In genomic region chr6:70506321-70506720, GRCh38 we compare ENCODE assay signal across 31 cellular contexts.
"Had no signal": no experiment of that assay in that cellular context is flagged by ENCODE, and none has a peak within 500 bp of the region (broad histone marks: within the 10 kb centered on the region; RNA-seq: fewer than 3 reads in every experiment).

No MANE protein-coding gene starts in this region.

- H3K4me3 ChIP-seq: ascending aorta, breast epithelium, cardiac muscle cell, esophagus squamous epithelium, gastroesophageal sphincter, heart right ventricle had no signal

- H3K4me1 ChIP-seq: ascending aorta, breast epithelium, esophagus squamous epithelium, gastroesophageal sphincter, heart right ventricle had no signal

- H3K27me3 ChIP-seq: ascending aorta, breast epithelium, cardiac muscle cell, esophagus squamous epithelium, gastroesophageal sphincter, heart right ventricle had no signal

- H3K27ac ChIP-seq: ascending aorta, breast epithelium, cardiac muscle cell, epithelial cell of prostate, esophagus squamous epithelium, gastroesophageal sphincter, heart right ventricle had no signal

- FAIRE-seq: endothelial cell of umbilical vein had no signal

- DNase-seq: activated CD4-positive, alpha-beta memory T cell treated with anti-CD3 and anti-CD28 coated beads for 36 hours; activated CD4-positive, alpha-beta T cell treated with anti-CD3 and anti-CD28 coated beads for 36 hours; activated CD4-positive, alpha-beta T cell treated with anti-CD3 and anti-CD28 coated beads, Interleukin-2, amount 10 ng/mL, durations not matched to agents 24 days and 14 days; activated CD4-positive, CD25-positive, alpha-beta regulatory T cell; activated CD4-positive, CD25-positive, alpha-beta regulatory T cell treated with anti-CD3 and anti-CD28 coated beads, Interleukin-2, amount 50 U/mL, for 72 hours; activated CD8-positive, alpha-beta memory T cell treated with anti-CD3 and anti-CD28 coated beads, Interleukin-2, amount 10 ng/mL, durations not matched to agents 7 days and 5 days; activated CD8-positive, alpha-beta memory T cell treated with anti-CD3 and anti-CD28 coated beads, Interleukin-2, amount 50 U/mL, for 4 hours; activated CD8-positive, alpha-beta T cell treated with anti-CD3 and anti-CD28 coated beads, Interleukin-2, amount 10 ng/mL, durations not matched to agents 7 days and 5 days; activated effector memory CD4-positive, alpha-beta T cell treated with anti-CD3 and anti-CD28 coated beads, Interleukin-2, amount 50 U/mL, for 16 hours; activated naive CD4-positive, alpha-beta T cell treated with anti-CD3 and anti-CD28 coated beads, Interleukin-2, amount 10 ng/mL, durations not matched to agents 7 days and 5 days; activated naive CD8-positive, alpha-beta T cell treated with anti-CD3 and anti-CD28 coated beads, Interleukin-2, amount 10 ng/mL, durations not matched to agents 7 days and 5 days; activated T-cell treated with anti-CD3 and anti-CD28 coated beads, Interleukin-2, amount 50 U/mL, for 1 hour; activated T-cell treated with anti-CD3 and anti-CD28 coated beads, Interleukin-2, amount 50 U/mL, for 48 hours; central memory CD4-positive, alpha-beta T cell; cerebellar nuclear complex; cortex of kidney; dermis blood vessel endothelial cell; effector CD4-positive, alpha-beta T cell; effector memory CD8-positive, alpha-beta T cell; esophagus squamous epithelium; foreskin melanocyte; heart right ventricle; T-cell; T-helper 9 cell had no signal

- ATAC-seq: activated CD4-positive, alpha-beta T cell treated with anti-CD3 and anti-CD28 coated beads for 36 hours; activated CD8-positive, alpha-beta memory T cell treated with anti-CD3 and anti-CD28 coated beads, Interleukin-2, amount 10 ng/mL, durations not matched to agents 7 days and 5 days; activated CD8-positive, alpha-beta T cell treated with anti-CD3 and anti-CD28 coated beads, Interleukin-2, amount 10 ng/mL, durations not matched to agents 7 days and 5 days; activated naive CD4-positive, alpha-beta T cell treated with anti-CD3 and anti-CD28 coated beads, Interleukin-2, amount 50 U/mL, for 72 hours; effector memory CD8-positive, alpha-beta T cell; gastroesophageal sphincter; heart right ventricle; T-cell had no signal
